8 cellular contexts compared by ENCODE assay signal in genomic region chr15:49155834-49156627, GRCh38. TPM values are rescaled to one million over a fixed set of nuclear protein-coding genes. Genes with fewer than 3 reads are reported as not detected.
DNase-seq lines count a peak whose midpoint lies in the region; ATAC-seq and TF ChIP-seq lines count a peak whose summit lies in the region.

No MANE protein-coding gene starts in this region.

- H3K27me3 Mint-ChIP-seq in chondrocyte (ENCODE audit: low read depth), result no peaks in the 10 kb centered on the region
- H3K27me3 Mint-ChIP-seq in mesothelial cell of epicardium (ENCODE audit: low read depth), result no peaks in the 10 kb centered on the region

- H3K9me3 ChIP-seq in NT2/D1 (ENCODE audit: insufficient read depth, low read length), result no peaks in the 10 kb centered on the region
- H3K9me3 ChIP-seq in uterus, result no peaks in the 10 kb centered on the region

- H3K9ac ChIP-seq in NT2/D1 (ENCODE audit: insufficient read length, low read depth), result peak overlapping the region; percentile 98

- H3K9me3 Mint-ChIP-seq in chondrocyte (ENCODE audit: low read depth) (no peaks in the 10 kb centered on the region), mesothelial cell of epicardium (no peaks in the 10 kb centered on the region)

- H3K27ac ChIP-seq in uterus, result peak overlapping the region; percentile 65 to 70

- H3K4me3 Mint-ChIP-seq in chondrocyte (ENCODE audit: unreplicated experiment) (peak overlapping the region; percentile 88), mesothelial cell of epicardium (peak overlapping the region; percentile 96)

- TF ChIP-seq CTCF in chondrocyte (IDR thresholded peaks at IDR 0.05) (no peak), mesothelial cell of epicardium (IDR thresholded peaks at IDR 0.05; ENCODE audit: unreplicated experiment) (no peak), uterus (IDR thresholded peaks at IDR 0.05) (no peak)

- H3K27ac Mint-ChIP-seq in chondrocyte (ENCODE audit: unreplicated experiment), result peak overlapping the region; percentile 97
- peak overlapping the region; percentile 97 for H3K27ac Mint-ChIP-seq in mesothelial cell of epicardium

- DNase-seq in AG08395 (ENCODE audit: low spot score) (peak; percentile 24), NT2/D1 (ENCODE audit: low read depth, low spot score) (no peak), chondrocyte (ENCODE audit: low spot score) (no peak), mesothelial cell of epicardium (ENCODE audit: low spot score in 2 of 2, unreplicated experiment in 2 of 2) (peak in 1 of 2 experiments; percentile 43), uterus (no peak), NCI-H446 (lab: John Stamatoyannopoulos, UW) (no peak), kidney glomerular epithelial cell (lab: John Stamatoyannopoulos, UW) (no peak)

- TF ChIP-seq POLR2A in uterus (IDR thresholded peaks at IDR 0.05), result no peak

- peaks cover 5% of the 10 kb centered on the region for H3K36me3 ChIP-seq in NT2/D1 (ENCODE audit: insufficient read depth, insufficient read length, low read length)
- H3K36me3 ChIP-seq in uterus, result no peaks in the 10 kb centered on the region

- intact Hi-C loops in uterus (cut with DNase I; ENCODE audit: low total_unique reads), result no loop called here

- no peaks in the 10 kb centered on the region for H3K4me1 ChIP-seq in NT2/D1 (ENCODE audit: insufficient read depth, insufficient read length)
- H3K4me1 ChIP-seq in uterus, result no peaks in the 10 kb centered on the region

- peak; percentile 34 for ATAC-seq in GM18511 (IDR thresholded peaks at IDR 0.05; ENCODE audit: unreplicated experiment)

- H3K4me1 Mint-ChIP-seq in chondrocyte (ENCODE audit: low read depth) (peaks cover 43% of the 10 kb centered on the region), mesothelial cell of epicardium (peaks cover 38% of the 10 kb centered on the region)

- peak overlapping the region; percentile 97 for H3K4me3 ChIP-seq in NT2/D1 (ENCODE audit: insufficient read length, low read depth)
- H3K4me3 ChIP-seq in uterus, result peak overlapping the region; percentile 80 to 96

- H3K27me3 ChIP-seq in NT2/D1 (ENCODE audit: insufficient read depth, insufficient read length) (no peaks in the 10 kb centered on the region), uterus (no peaks in the 10 kb centered on the region)

- H3K36me3 Mint-ChIP-seq in chondrocyte (ENCODE audit: low read depth) (peaks cover 2% of the 10 kb centered on the region), mesothelial cell of epicardium (no peaks in the 10 kb centered on the region)

RNA-seq across cellular contexts. Expression of gene COPS2, which starts 0.6 kb away (rescaled TPM):
- 67.2 to 77.8 TPM (median 68.4 TPM) in 3 replicates for total RNA-seq in chondrocyte
- total RNA-seq in mesothelial cell of epicardium, result 79.9 to 92.2 TPM (median 88.3 TPM) in 3 replicates
- 100 to 1,000 TPM in 2 of 4 donors, 10 to 100 TPM in 2; 59.1 to 181 (median 102) TPM for total RNA-seq in uterus

RNA-seq across cellular contexts. Expression of gene GALK2, which starts 14.0 kb away (rescaled TPM):
- 14.1 to 22.3 TPM (median 14.8 TPM) in 3 replicates for total RNA-seq in chondrocyte
- total RNA-seq in mesothelial cell of epicardium, result 22.1 to 26.1 TPM (median 25.4 TPM) in 3 replicates
- 100 to 1,000 TPM in 1 of 4 donors, 10 to 100 TPM in 3; 65.1 to 178 (median 79.4) TPM for total RNA-seq in uterus
